22 cellular contexts compared by ENCODE assay signal in the genomic region with DNA sequence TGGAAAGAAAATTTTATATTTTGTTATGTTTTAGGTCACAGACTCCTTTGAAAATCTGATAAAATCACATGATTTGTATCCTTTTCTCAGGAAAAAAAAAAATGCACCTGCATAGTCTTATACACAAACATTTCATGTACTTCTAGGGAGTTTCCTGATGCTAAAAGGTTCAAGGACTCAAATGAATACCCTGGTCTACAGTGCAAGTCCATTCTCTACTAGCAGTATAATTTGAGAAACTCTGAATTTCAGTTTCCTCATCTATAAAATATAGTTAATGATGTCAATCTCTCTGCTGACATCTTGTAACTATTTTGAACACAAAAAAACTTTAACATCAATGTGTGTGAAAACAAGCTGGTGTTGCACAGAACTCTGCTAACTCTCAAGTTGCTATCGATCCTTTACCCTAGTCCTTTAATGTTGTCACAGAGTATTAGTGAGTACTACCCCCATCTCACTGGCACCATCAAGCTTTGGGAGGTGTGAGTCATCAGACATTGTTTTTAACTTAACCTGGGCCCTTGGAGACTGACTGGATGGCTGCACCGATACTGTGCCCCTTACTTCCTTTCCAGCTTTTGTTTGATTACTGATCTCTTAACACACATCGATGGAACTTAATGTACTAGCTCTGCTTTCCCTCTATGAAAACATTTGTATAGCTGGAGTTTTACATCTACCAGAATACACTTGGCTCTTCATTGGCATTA.
A peak's percentile ranks its signal among the peaks of the same experiment; 100 is the strongest.
DNase-seq lines count a peak whose midpoint lies in the region; ATAC-seq and FAIRE-seq lines count a peak whose summit lies in the region.
"Had no signal": no experiment of that assay in that cellular context is flagged by ENCODE, and none has a peak within 500 bp of the region (broad histone marks: within the 10 kb centered on the region; RNA-seq: fewer than 3 reads in every experiment).

No MANE protein-coding gene starts in this region.

- H3K9ac ChIP-seq in mesendoderm (ENCODE audit: low read length): no peak overlapping the region

- no peak overlapping the region for H3K4me3 ChIP-seq in mesendoderm (ENCODE audit: low read length)
- H3K4me3 ChIP-seq: HAP-1, heart right ventricle had no signal

- H3K9me3 Mint-ChIP-seq in natural killer cell treated with Interleukin-12 subunit alpha and Interleukin-12 subunit beta and Interleukin-15 and Interleukin-18, amount 100 ng/mL, for 72 hours: peaks cover 10% of the 10 kb centered on the region

- no peak overlapping the region for H3K4me2 ChIP-seq in mesendoderm (ENCODE audit: low read length)

- H3K4me1 ChIP-seq in mesendoderm (ENCODE audit: control insufficient read depth, low read depth, low read length): peaks cover 2% of the 10 kb centered on the region
- H3K4me1 ChIP-seq: HAP-1, heart right ventricle had no signal

- no peak overlapping the region for H2BK5ac ChIP-seq in mesendoderm (ENCODE audit: low read length)

- ATAC-seq in GM19467 (IDR thresholded peaks at IDR 0.05; ENCODE audit: unreplicated experiment): peak; percentile 29
- ATAC-seq in HG03432 (IDR thresholded peaks at IDR 0.05; ENCODE audit: unreplicated experiment): peak; percentile 42
- no peak for ATAC-seq in natural killer cell treated with Interleukin-12 subunit alpha and Interleukin-12 subunit beta and Interleukin-15 and Interleukin-18, amount 100 ng/mL, for 72 hours
- ATAC-seq: activated CD8-positive, alpha-beta memory T cell treated with anti-CD3 and anti-CD28 coated beads, Interleukin-2, amount 10 ng/mL, durations not matched to agents 7 days and 5 days; heart right ventricle; left ventricle myocardium superior; sciatic nerve; SK-N-SH treated with all-trans-retinoic acid at 6 μM for 48 hours had no signal

- H3K56ac ChIP-seq in mesendoderm (ENCODE audit: low read length): no peak overlapping the region

- H3K4ac ChIP-seq in mesendoderm (ENCODE audit: low read depth, low read length): no peak overlapping the region

- no peak overlapping the region for H4K5ac ChIP-seq in mesendoderm (ENCODE audit: low read length)

- no peak overlapping the region for H4K8ac ChIP-seq in mesendoderm (ENCODE audit: low read depth, low read length)

- no peak overlapping the region for H2BK15ac ChIP-seq in mesendoderm (replicated peaks; ENCODE audit: low read depth)

- no peak overlapping the region for H3K27ac Mint-ChIP-seq in natural killer cell treated with Interleukin-12 subunit alpha and Interleukin-12 subunit beta and Interleukin-15 and Interleukin-18, amount 100 ng/mL, for 72 hours
- H3K27ac Mint-ChIP-seq: activated CD8-positive, alpha-beta memory T cell treated with anti-CD3 and anti-CD28 coated beads, Interleukin-2, amount 10 ng/mL, durations not matched to agents 7 days and 5 days; activated naive CD4-positive, alpha-beta T cell treated with anti-CD3 and anti-CD28 coated beads, Interleukin-2, amount 50 U/mL, for 24 hours; CD14-positive monocyte had no signal

- H3K79me2 ChIP-seq in mesendoderm (ENCODE audit: control insufficient read depth, insufficient read depth, low read length): no peaks in the 10 kb centered on the region

- DNase-seq in GM18507 (ENCODE audit: extremely low spot score, insufficient read length, low read depth): no peak
- peak; percentile 22 for DNase-seq in mesendoderm
- no peak for DNase-seq in effector CD8-positive, alpha-beta T cell (lab: John Stamatoyannopoulos, UW)
- DNase-seq in stimulated activated CD4-positive, alpha-beta T cell treated with anti-CD3 and anti-CD28 coated beads, Interleukin-2, amount 100 ng/mL, for 48 hours: no peak
- DNase-seq in superior temporal gyrus (ENCODE audit: extremely low spot score): no peak
- no peak for DNase-seq in natural killer cell treated with Interleukin-12 subunit alpha and Interleukin-12 subunit beta and Interleukin-15 and Interleukin-18, amount 100 ng/mL, for 72 hours (ENCODE audit: low spot score)
- DNase-seq: activated CD8-positive, alpha-beta memory T cell treated with anti-CD3 and anti-CD28 coated beads, Interleukin-2, amount 10 ng/mL, durations not matched to agents 7 days and 5 days; heart right ventricle; Kasumi-1; left ventricle myocardium superior; NCI-H2081; substantia nigra had no signal

- H3K27ac ChIP-seq in mesendoderm (ENCODE audit: low read depth, low read length): no peak overlapping the region
- H3K27ac ChIP-seq: heart right ventricle, VCaP had no signal

- no peaks in the 10 kb centered on the region for H3K27me3 ChIP-seq in mesendoderm (ENCODE audit: insufficient read depth, low read length, poor library complexity)
- H3K27me3 ChIP-seq: heart right ventricle had no signal

- H3K79me1 ChIP-seq in mesendoderm (ENCODE audit: low read length): no peaks in the 10 kb centered on the region

- no peak overlapping the region for H2AK5ac ChIP-seq in mesendoderm (ENCODE audit: low read length)

- H3K36me3 ChIP-seq in mesendoderm (ENCODE audit: control insufficient read depth, insufficient read depth, low read length): no peaks in the 10 kb centered on the region
- H3K36me3 ChIP-seq: HAP-1, heart right ventricle had no signal

- no peaks in the 10 kb centered on the region for H3K4me1 Mint-ChIP-seq in natural killer cell treated with Interleukin-12 subunit alpha and Interleukin-12 subunit beta and Interleukin-15 and Interleukin-18, amount 100 ng/mL, for 72 hours (ENCODE audit: low read depth in 2 of 2)
- H3K4me1 Mint-ChIP-seq: activated CD8-positive, alpha-beta memory T cell treated with anti-CD3 and anti-CD28 coated beads, Interleukin-2, amount 10 ng/mL, durations not matched to agents 7 days and 5 days; activated naive CD4-positive, alpha-beta T cell treated with anti-CD3 and anti-CD28 coated beads, Interleukin-2, amount 50 U/mL, for 24 hours; CD14-positive monocyte; central memory CD8-positive, alpha-beta T cell had no signal

- FAIRE-seq in GM18507 (lab: Jason Lieb, UNC): peak; percentile 70
- FAIRE-seq: G401.6 had no signal

- no peaks in the 10 kb centered on the region for H3K27me3 Mint-ChIP-seq in natural killer cell treated with Interleukin-12 subunit alpha and Interleukin-12 subunit beta and Interleukin-15 and Interleukin-18, amount 100 ng/mL, for 72 hours
- H3K27me3 Mint-ChIP-seq: activated CD8-positive, alpha-beta memory T cell treated with anti-CD3 and anti-CD28 coated beads, Interleukin-2, amount 10 ng/mL, durations not matched to agents 7 days and 5 days; activated naive CD4-positive, alpha-beta T cell treated with anti-CD3 and anti-CD28 coated beads, Interleukin-2, amount 50 U/mL, for 24 hours; central memory CD8-positive, alpha-beta T cell had no signal

- no peak overlapping the region for H3K23ac ChIP-seq in mesendoderm (ENCODE audit: low read length)

- no CpG with 5 or more reads among the region's 3 CpGs for WGBS in mesendoderm (ENCODE audit: extremely low coverage, insufficient coverage, low lambda C conversion rate)

- H2BK120ac ChIP-seq in mesendoderm (ENCODE audit: low read depth, low read length): no peak overlapping the region

- no peak overlapping the region for H3K4me3 Mint-ChIP-seq in natural killer cell treated with Interleukin-12 subunit alpha and Interleukin-12 subunit beta and Interleukin-15 and Interleukin-18, amount 100 ng/mL, for 72 hours
- H3K4me3 Mint-ChIP-seq: activated CD8-positive, alpha-beta memory T cell treated with anti-CD3 and anti-CD28 coated beads, Interleukin-2, amount 10 ng/mL, durations not matched to agents 7 days and 5 days; activated naive CD4-positive, alpha-beta T cell treated with anti-CD3 and anti-CD28 coated beads, Interleukin-2, amount 50 U/mL, for 24 hours; CD14-positive monocyte; central memory CD8-positive, alpha-beta T cell had no signal

- no peaks in the 10 kb centered on the region for H3K36me3 Mint-ChIP-seq in natural killer cell treated with Interleukin-12 subunit alpha and Interleukin-12 subunit beta and Interleukin-15 and Interleukin-18, amount 100 ng/mL, for 72 hours
- H3K36me3 Mint-ChIP-seq: activated CD8-positive, alpha-beta memory T cell treated with anti-CD3 and anti-CD28 coated beads, Interleukin-2, amount 10 ng/mL, durations not matched to agents 7 days and 5 days; activated naive CD4-positive, alpha-beta T cell treated with anti-CD3 and anti-CD28 coated beads, Interleukin-2, amount 50 U/mL, for 24 hours; CD14-positive monocyte had no signal

- no peak overlapping the region for H3K18ac ChIP-seq in mesendoderm (ENCODE audit: low read length)

Comparison
In these comparisons a context has a peak if more than half of its experiments do, and no peak if none do; other contexts are left out.
1. ATAC-seq: peak in GM19467 (single experiment) and HG03432 (single experiment); none in natural killer cell treated with Interleukin-12 subunit alpha and Interleukin-12 subunit beta and Interleukin-15 and Interleukin-18, amount 100 ng/mL, for 72 hours (0 of 2).